In genomic region chr16:21647562-21648164, GRCh38 we compare ENCODE assay signal across 14 cellular contexts. TPM values are rescaled to one million over a fixed set of nuclear protein-coding genes. Genes with fewer than 3 reads are reported as not detected.
DNase-seq lines count a peak whose midpoint lies in the region; ATAC-seq and TF ChIP-seq lines count a peak whose summit lies in the region.
"Had no signal": no experiment of that assay in that cellular context is flagged by ENCODE, and none has a peak within 500 bp of the region (broad histone marks: within the 10 kb centered on the region; RNA-seq: fewer than 3 reads in every experiment).

No MANE protein-coding gene starts in this region.

- H3K9me3 Mint-ChIP-seq in activated CD8-positive, alpha-beta memory T cell treated with anti-CD3 and anti-CD28 coated beads, Interleukin-2, amount 10 ng/mL, durations not matched to agents 7 days and 5 days (ENCODE audit: low read depth), result no peaks in the 10 kb centered on the region
- no peaks in the 10 kb centered on the region for H3K9me3 Mint-ChIP-seq in activated T-helper 17 cell treated with anti-CD3 and anti-CD28 coated beads, Interleukin-2, amount 50 U/mL, for 72 hours
- H3K9me3 Mint-ChIP-seq: nephron had no signal

- peak; percentile 14 for ATAC-seq in activated CD8-positive, alpha-beta memory T cell treated with anti-CD3 and anti-CD28 coated beads, Interleukin-2, amount 10 ng/mL, durations not matched to agents 7 days and 5 days
- peak; percentile 23 for ATAC-seq in HG02943 (IDR thresholded peaks at IDR 0.05; ENCODE audit: low read depth, unreplicated experiment)
- ATAC-seq in activated T-helper 17 cell treated with anti-CD3 and anti-CD28 coated beads, Interleukin-2, amount 50 U/mL, for 72 hours (replicated peaks), result no peak
- ATAC-seq: body of pancreas had no signal

- no peaks in the 10 kb centered on the region for H3K27me3 Mint-ChIP-seq in activated CD8-positive, alpha-beta memory T cell treated with anti-CD3 and anti-CD28 coated beads, Interleukin-2, amount 10 ng/mL, durations not matched to agents 7 days and 5 days
- H3K27me3 Mint-ChIP-seq in activated T-helper 17 cell treated with anti-CD3 and anti-CD28 coated beads, Interleukin-2, amount 50 U/mL, for 72 hours, result no peaks in the 10 kb centered on the region

- no peak overlapping the region for H3K9ac ChIP-seq in smooth muscle cell (ENCODE audit: low read depth)
- H3K9ac ChIP-seq: KMS-11 had no signal

- H3K4me1 ChIP-seq in stomach (peaks cover 10 to 66% (median 29%) of the 10 kb centered on the region in 4 donors), smooth muscle cell (ENCODE audit: low read depth) (no peaks in the 10 kb centered on the region)
- H3K4me1 ChIP-seq: body of pancreas had no signal

- H3K4me3 Mint-ChIP-seq in activated CD8-positive, alpha-beta memory T cell treated with anti-CD3 and anti-CD28 coated beads, Interleukin-2, amount 10 ng/mL, durations not matched to agents 7 days and 5 days, result no peak overlapping the region
- peak overlapping the region; percentile 65 for H3K4me3 Mint-ChIP-seq in activated T-helper 17 cell treated with anti-CD3 and anti-CD28 coated beads, Interleukin-2, amount 50 U/mL, for 72 hours
- H3K4me3 Mint-ChIP-seq: nephron had no signal

- H3K79me2 ChIP-seq in smooth muscle cell (ENCODE audit: low read depth), result peaks cover 51% of the 10 kb centered on the region

- intact Hi-C loops in stomach (cut with DNase I; ENCODE audit: low total_unique reads), result no loop called here

- H3K9me3 ChIP-seq in stomach, result no peaks in the 10 kb centered on the region
- no peaks in the 10 kb centered on the region for H3K9me3 ChIP-seq in smooth muscle cell (replicated peaks; ENCODE audit: low read depth)
- H3K9me3 ChIP-seq: body of pancreas had no signal

- H3K4me3 ChIP-seq in stomach (no peak overlapping the region), smooth muscle cell (no peak overlapping the region)
- H3K4me3 ChIP-seq: body of pancreas had no signal

- 82 to 88% (median 84%) methylated on average over 9 of the region's 9 CpGs for WGBS in stomach, 5 donors
- WGBS in smooth muscle cell (ENCODE audit: low lambda C conversion rate), result 97% methylated on average over 9 of the region's 9 CpGs

- no peak for TF ChIP-seq POLR2A in stomach (IDR thresholded peaks at IDR 0.05)

- no peak overlapping the region for H2AFZ ChIP-seq in smooth muscle cell (ENCODE audit: low read depth)

- H3K36me3 Mint-ChIP-seq in activated CD8-positive, alpha-beta memory T cell treated with anti-CD3 and anti-CD28 coated beads, Interleukin-2, amount 10 ng/mL, durations not matched to agents 7 days and 5 days, result peaks cover 6% of the 10 kb centered on the region
- peaks cover 4% of the 10 kb centered on the region for H3K36me3 Mint-ChIP-seq in activated T-helper 17 cell treated with anti-CD3 and anti-CD28 coated beads, Interleukin-2, amount 50 U/mL, for 72 hours (ENCODE audit: low read depth)

- CTCF ChIA-PET in activated CD8-positive, alpha-beta memory T cell treated with anti-CD3 and anti-CD28 coated beads, Interleukin-2, amount 10 ng/mL, durations not matched to agents 7 days and 5 days (lab: Charles Lee), result interaction anchor here (0.9 to 5.4 kb wide), 5 partner anchors 10 to 61 kb away, joined by 3 to 46 read pairs (median 4); no protein-coding TSS in a partner anchor

- H3F3A ChIP-seq in smooth muscle cell (ENCODE audit: low read depth), result no peaks in the 10 kb centered on the region

- peak overlapping the region in 3 of 5 donors; percentile 10 to 21 (median 15) for H3K27ac ChIP-seq in stomach
- no peak overlapping the region for H3K27ac ChIP-seq in smooth muscle cell (ENCODE audit: low read depth)
- H3K27ac ChIP-seq: body of pancreas, KMS-11 had no signal

- H3K4me2 ChIP-seq in smooth muscle cell, result no peak overlapping the region
- H3K4me2 ChIP-seq: KMS-11 had no signal

- peaks cover 3 to 10% (median 6%) of the 10 kb centered on the region in 4 donors for H3K36me3 ChIP-seq in stomach
- H3K36me3 ChIP-seq in smooth muscle cell (ENCODE audit: low read depth), result no peaks in the 10 kb centered on the region

- H3K27ac Mint-ChIP-seq in activated CD8-positive, alpha-beta memory T cell treated with anti-CD3 and anti-CD28 coated beads, Interleukin-2, amount 10 ng/mL, durations not matched to agents 7 days and 5 days, result peak overlapping the region; percentile 91
- peak overlapping the region; percentile 41 for H3K27ac Mint-ChIP-seq in activated T-helper 17 cell treated with anti-CD3 and anti-CD28 coated beads, Interleukin-2, amount 50 U/mL, for 72 hours
- H3K27ac Mint-ChIP-seq: nephron had no signal

- H3K4me1 Mint-ChIP-seq in activated CD8-positive, alpha-beta memory T cell treated with anti-CD3 and anti-CD28 coated beads, Interleukin-2, amount 10 ng/mL, durations not matched to agents 7 days and 5 days, result peaks cover 55% of the 10 kb centered on the region
- peaks cover 20% of the 10 kb centered on the region for H3K4me1 Mint-ChIP-seq in activated T-helper 17 cell treated with anti-CD3 and anti-CD28 coated beads, Interleukin-2, amount 50 U/mL, for 72 hours

- no peak for TF ChIP-seq CTCF in stomach (IDR thresholded peaks at IDR 0.05)
- no peak for TF ChIP-seq CTCF in smooth muscle cell (IDR thresholded peaks at IDR 0.05; ENCODE audit: borderline replicate concordance, insufficient read depth, poor library complexity, severe bottlenecking)

- no peak for TF ChIP-seq EP300 in stomach (IDR thresholded peaks at IDR 0.05)

- H3K27me3 ChIP-seq in stomach (no peaks in the 10 kb centered on the region), smooth muscle cell (ENCODE audit: low read depth) (no peaks in the 10 kb centered on the region)
- H3K27me3 ChIP-seq: body of pancreas had no signal

- no peak for DNase-seq in activated CD8-positive, alpha-beta memory T cell treated with anti-CD3 and anti-CD28 coated beads, Interleukin-2, amount 10 ng/mL, durations not matched to agents 7 days and 5 days
- no peak for DNase-seq in activated CD8-positive, alpha-beta memory T cell treated with anti-CD3 and anti-CD28 coated beads for 24 hours
- no peak for DNase-seq in stomach
- no peak for DNase-seq in ureter (ENCODE audit: low spot score)
- no peak for DNase-seq in hypothalamus (lab: John Stamatoyannopoulos, UW)
- no peak for DNase-seq in smooth muscle cell (lab: John Stamatoyannopoulos, UW; ENCODE audit: unreplicated experiment)
- DNase-seq: ACHN, Right ventricle myocardium superior had no signal

- peaks cover 87% of the 10 kb centered on the region for H4K20me1 ChIP-seq in smooth muscle cell (ENCODE audit: low read depth)

RNA-seq across cellular contexts. Expression of gene IGSF6, which starts 4.7 kb away (rescaled TPM):
- under 1 TPM in 1 of 2 experiments, not detected in 1; 0.09 TPM for total RNA-seq in activated CD8-positive, alpha-beta memory T cell treated with anti-CD3 and anti-CD28 coated beads, Interleukin-2, amount 10 ng/mL, durations not matched to agents 7 days and 5 days
- total RNA-seq in activated T-helper 17 cell treated with anti-CD3 and anti-CD28 coated beads, Interleukin-2, amount 50 U/mL, for 72 hours, result under 1 TPM in 1 of 2 donors, not detected in 1; 0.45 TPM
- total RNA-seq in stomach (1 to 10 TPM in 2 of 5 donors, not detected in 3; 1.8 to 4.1 TPM), ureter (5.2 TPM), smooth muscle cell (not detected in 2 replicates)
- polyA plus RNA-seq in stomach (1 to 10 TPM in 2 of 3 donors, under 1 TPM in 1; 0.73 to 2.2 (median 1.7) TPM), smooth muscle cell (0.06 and 0.13 TPM in 2 replicates)
- total RNA-seq: epithelial cell of proximal tubule had no signal

RNA-seq across cellular contexts. Expression of gene OTOA, which starts 16.1 kb away (rescaled TPM):
- under 1 TPM; 0.09 to 0.38 TPM for total RNA-seq in activated CD8-positive, alpha-beta memory T cell treated with anti-CD3 and anti-CD28 coated beads, Interleukin-2, amount 10 ng/mL, durations not matched to agents 7 days and 5 days
- total RNA-seq in activated T-helper 17 cell treated with anti-CD3 and anti-CD28 coated beads, Interleukin-2, amount 50 U/mL, for 72 hours, result under 1 TPM; 0.16 to 0.28 TPM
- total RNA-seq in stomach, result under 1 TPM in 1 of 5 donors, not detected in 4; 0.55 TPM
- polyA plus RNA-seq in stomach, result under 1 TPM in 1 of 3 donors, not detected in 2; 0.44 TPM
- total RNA-seq in ureter, result 0.70 TPM
- total RNA-seq in smooth muscle cell, result 0.31 TPM in 1 of 2 replicates, not detected in the other
- not detected in 2 replicates for polyA plus RNA-seq in smooth muscle cell
- total RNA-seq: epithelial cell of proximal tubule, Right ventricle myocardium superior had no signal

RNA-seq across cellular contexts. Expression of gene METTL9, which starts 48.3 kb away (rescaled TPM):
- total RNA-seq in activated CD8-positive, alpha-beta memory T cell treated with anti-CD3 and anti-CD28 coated beads, Interleukin-2, amount 10 ng/mL, durations not matched to agents 7 days and 5 days, result 10 to 100 TPM; 86.6 to 93.4 TPM
- total RNA-seq in activated T-helper 17 cell treated with anti-CD3 and anti-CD28 coated beads, Interleukin-2, amount 50 U/mL, for 72 hours, result 10 to 100 TPM; 70.7 to 95.7 TPM
- 100 to 1,000 TPM in 3 of 5 donors, 10 to 100 TPM in 2; 82.1 to 879 (median 188) TPM for total RNA-seq in stomach
- polyA plus RNA-seq in stomach, result 10 to 100 TPM; 34.4 to 76.8 (median 63.4) TPM
- total RNA-seq in ureter, result 80.3 TPM
- 157 and 211 TPM in 2 replicates for total RNA-seq in smooth muscle cell
- 97.5 and 104 TPM in 2 replicates for polyA plus RNA-seq in smooth muscle cell
